Comparison of ENCODE assay signal across 1 cellular context in the genomic region with DNA sequence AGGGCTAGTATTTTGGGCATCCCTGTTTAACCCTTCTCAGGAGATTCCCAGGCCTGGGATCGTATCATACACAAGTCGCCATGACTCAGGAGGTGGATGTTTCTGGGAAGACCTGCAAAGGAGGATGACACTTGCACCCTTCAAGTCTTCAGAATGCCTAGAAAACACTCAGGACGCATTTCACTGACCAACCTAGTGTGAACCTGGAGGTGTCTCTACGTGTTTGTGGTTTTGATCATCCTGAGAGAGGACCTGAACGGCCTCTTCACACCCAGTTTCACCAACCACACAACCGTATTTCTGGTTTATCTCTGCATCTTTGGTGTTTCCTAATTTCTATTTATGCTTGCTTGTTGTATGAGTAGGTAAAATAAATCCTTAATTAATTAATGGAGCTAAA.
TF ChIP-seq lines count a peak whose summit lies in the region.

No MANE protein-coding gene starts in this region.

TF ChIP-seq in H1, 55 proteins besides CTCF, POLR2A, EP300 and RAD21:
- TF ChIP-seq CBX8 (IDR thresholded peaks at IDR 0.05; ENCODE audit: borderline replicate concordance, low read depth, low read length), result no peak
- TF ChIP-seq, protein P1, sequence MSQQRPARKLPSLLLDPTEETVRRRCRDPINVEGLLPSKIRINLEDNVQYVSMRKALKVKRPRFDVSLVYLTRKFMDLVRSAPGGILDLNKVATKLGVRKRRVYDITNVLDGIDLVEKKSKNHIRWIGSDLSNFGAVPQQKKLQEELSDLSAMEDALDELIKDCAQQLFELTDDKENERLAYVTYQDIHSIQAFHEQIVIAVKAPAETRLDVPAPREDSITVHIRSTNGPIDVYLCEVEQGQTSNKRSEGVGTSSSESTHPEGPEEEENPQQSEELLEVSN (IDR thresholded peaks at IDR 0.05), result no peak
- no peak for TF ChIP-seq CHD1 (IDR thresholded peaks at IDR 0.05; ENCODE audit: low read depth, low read length)
- no peak for TF ChIP-seq CREB1 (IDR thresholded peaks at IDR 0.05)
- TF ChIP-seq YY1 (IDR thresholded peaks at IDR 0.05; ENCODE audit: low read depth, low read length), result no peak
- TF ChIP-seq POLR2AphosphoS5 (IDR thresholded peaks at IDR 0.05; ENCODE audit: low read depth, low read length), result no peak
- TF ChIP-seq MAFK (IDR thresholded peaks at IDR 0.05; ENCODE audit: low read depth, low read length), result no peak
